ENCODE assay signal across 1 cellular context in genomic region chr12:32476446-32476845, GRCh38.
TF ChIP-seq lines count a peak whose summit lies in the region.

No MANE protein-coding gene starts in this region.

TF ChIP-seq in WTC11, 78 proteins besides CTCF, POLR2A, EP300 and RAD21 (continued from another document):
- TF ChIP-seq, protein P1, sequence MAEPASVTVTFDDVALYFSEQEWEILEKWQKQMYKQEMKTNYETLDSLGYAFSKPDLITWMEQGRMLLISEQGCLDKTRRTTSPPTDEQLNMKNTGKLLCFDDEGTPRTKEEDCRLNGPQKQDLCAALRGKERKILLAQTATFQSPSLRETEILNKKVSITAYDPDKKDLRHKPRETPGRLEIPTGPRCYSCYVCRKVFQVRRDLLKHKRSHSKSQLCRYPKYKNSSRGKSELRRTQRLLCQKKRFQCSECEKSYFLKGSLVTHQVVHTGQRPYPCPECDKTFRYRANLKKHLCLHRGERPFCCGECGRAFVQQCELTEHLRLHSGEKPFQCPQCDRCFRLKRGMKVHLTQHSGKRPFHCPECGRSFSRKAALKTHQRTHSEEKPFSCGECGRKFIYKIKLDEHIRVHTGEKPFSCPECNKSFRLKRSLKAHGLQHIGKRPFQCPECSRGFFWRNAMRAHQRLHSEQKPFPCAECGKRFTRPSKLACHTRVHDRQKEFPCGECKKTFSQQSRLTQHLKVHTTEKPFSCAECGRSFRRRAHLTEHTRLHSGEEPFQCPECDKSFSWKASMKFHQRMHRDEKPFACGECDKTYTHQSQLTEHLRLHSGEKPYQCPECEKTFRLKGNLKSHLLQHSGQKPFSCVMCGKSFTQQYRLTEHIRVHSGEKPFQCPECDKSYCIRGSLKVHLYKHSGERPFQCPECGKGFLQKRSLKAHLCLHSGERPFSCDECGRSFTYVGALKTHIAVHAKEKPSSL (CRISPR knock-in tag; conservative IDR thresholded peaks at IDR 0.05), result no peak
- TF ChIP-seq ZNF512 (CRISPR knock-in tag; IDR thresholded peaks at IDR 0.05; ENCODE audit: borderline replicate concordance), result no peak
- TF ChIP-seq, protein P2, sequence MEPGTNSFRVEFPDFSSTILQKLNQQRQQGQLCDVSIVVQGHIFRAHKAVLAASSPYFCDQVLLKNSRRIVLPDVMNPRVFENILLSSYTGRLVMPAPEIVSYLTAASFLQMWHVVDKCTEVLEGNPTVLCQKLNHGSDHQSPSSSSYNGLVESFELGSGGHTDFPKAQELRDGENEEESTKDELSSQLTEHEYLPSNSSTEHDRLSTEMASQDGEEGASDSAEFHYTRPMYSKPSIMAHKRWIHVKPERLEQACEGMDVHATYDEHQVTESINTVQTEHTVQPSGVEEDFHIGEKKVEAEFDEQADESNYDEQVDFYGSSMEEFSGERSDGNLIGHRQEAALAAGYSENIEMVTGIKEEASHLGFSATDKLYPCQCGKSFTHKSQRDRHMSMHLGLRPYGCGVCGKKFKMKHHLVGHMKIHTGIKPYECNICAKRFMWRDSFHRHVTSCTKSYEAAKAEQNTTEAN (CRISPR knock-in tag; IDR thresholded peaks at IDR 0.05), result no peak
TF ChIP-seq in WTC11: peak in this region for 0.
